Comparison of ENCODE assay signal across 15 cellular contexts in the genomic region with DNA sequence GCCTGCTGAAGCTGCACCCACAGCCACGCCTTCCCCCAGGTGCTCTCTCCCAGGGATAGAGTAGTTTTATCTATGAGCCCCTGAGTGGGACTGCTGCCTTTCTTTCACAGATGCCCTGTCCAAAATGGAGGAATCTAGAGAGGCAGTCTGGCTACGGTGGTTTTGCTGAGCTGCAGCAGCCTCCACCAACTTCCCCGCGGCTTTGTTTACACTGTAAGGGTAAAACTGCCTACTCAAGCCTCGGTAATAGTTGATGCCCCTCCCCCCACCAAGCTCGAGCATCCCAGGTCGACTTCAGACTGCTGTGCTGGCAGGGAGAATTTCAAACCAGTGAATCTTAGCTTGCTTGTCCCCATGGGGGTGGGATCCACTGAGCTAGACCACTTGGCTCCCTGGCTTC.
"Had no signal": no experiment of that assay in that cellular context is flagged by ENCODE, and none has a peak within 500 bp of the region (broad histone marks: within the 10 kb centered on the region; RNA-seq: fewer than 3 reads in every experiment).

No MANE protein-coding gene starts in this region.

- H3K4me1 Mint-ChIP-seq: activated CD4-positive, alpha-beta T cell treated with anti-CD3 and anti-CD28 coated beads for 36 hours; activated naive CD4-positive, alpha-beta T cell treated with anti-CD3 and anti-CD28 coated beads, Interleukin-2, amount 10 ng/mL, durations not matched to agents 7 days and 5 days; naive B cell; stimulated activated effector memory CD8-positive, alpha-beta T cell treated with anti-CD3 and anti-CD28 coated beads, Interleukin-12 subunit alpha, Interleukin-12 subunit beta, amount 100 ng/mL, for 72 hours had no signal

- DNase-seq: activated CD4-positive, alpha-beta memory T cell treated with anti-CD3 and anti-CD28 coated beads for 36 hours; activated CD4-positive, alpha-beta T cell treated with anti-CD3 and anti-CD28 coated beads for 36 hours; activated CD8-positive, alpha-beta memory T cell treated with anti-CD3 and anti-CD28 coated beads, Interleukin-2, amount 10 ng/mL, durations not matched to agents 7 days and 5 days; activated naive CD4-positive, alpha-beta T cell treated with anti-CD3 and anti-CD28 coated beads, Interleukin-2, amount 10 ng/mL, durations not matched to agents 7 days and 5 days; activated T-cell treated with anti-CD3 and anti-CD28 coated beads, Interleukin-2, amount 50 U/mL, for 24 hours; dermis blood vessel endothelial cell; effector memory CD8-positive, alpha-beta T cell; heart left ventricle; islet precursor cell; left lung; mammary epithelial cell; naive B cell; ovary had no signal

- H3K4me1 ChIP-seq: heart left ventricle, left lung had no signal

- H3K36me3 Mint-ChIP-seq: activated CD8-positive, alpha-beta memory T cell treated with anti-CD3 and anti-CD28 coated beads, Interleukin-2, amount 10 ng/mL, durations not matched to agents 7 days and 5 days; activated naive CD4-positive, alpha-beta T cell treated with anti-CD3 and anti-CD28 coated beads, Interleukin-2, amount 10 ng/mL, durations not matched to agents 7 days and 5 days had no signal

- H3K4me3 ChIP-seq: heart left ventricle, left lung, ovary had no signal

- H3K36me3 ChIP-seq: heart left ventricle, left lung, ovary had no signal

- H3K9me3 Mint-ChIP-seq: activated CD4-positive, alpha-beta memory T cell treated with anti-CD3 and anti-CD28 coated beads for 36 hours; activated naive CD4-positive, alpha-beta T cell treated with anti-CD3 and anti-CD28 coated beads, Interleukin-2, amount 10 ng/mL, durations not matched to agents 7 days and 5 days; activated T-cell treated with anti-CD3 and anti-CD28 coated beads, Interleukin-2, amount 50 U/mL, for 24 hours; stimulated activated effector memory CD8-positive, alpha-beta T cell treated with anti-CD3 and anti-CD28 coated beads, Interleukin-12 subunit alpha, Interleukin-12 subunit beta, amount 100 ng/mL, for 72 hours had no signal

- H3K4me3 Mint-ChIP-seq: activated CD4-positive, alpha-beta memory T cell treated with anti-CD3 and anti-CD28 coated beads for 36 hours; activated CD4-positive, alpha-beta T cell treated with anti-CD3 and anti-CD28 coated beads for 36 hours; activated CD8-positive, alpha-beta memory T cell treated with anti-CD3 and anti-CD28 coated beads, Interleukin-2, amount 10 ng/mL, durations not matched to agents 7 days and 5 days; activated naive CD4-positive, alpha-beta T cell treated with anti-CD3 and anti-CD28 coated beads, Interleukin-2, amount 10 ng/mL, durations not matched to agents 7 days and 5 days; activated T-cell treated with anti-CD3 and anti-CD28 coated beads, Interleukin-2, amount 50 U/mL, for 24 hours; effector memory CD8-positive, alpha-beta T cell; naive B cell; stimulated activated effector memory CD8-positive, alpha-beta T cell treated with anti-CD3 and anti-CD28 coated beads, Interleukin-12 subunit alpha, Interleukin-12 subunit beta, amount 100 ng/mL, for 72 hours had no signal

- H3K27ac Mint-ChIP-seq: activated CD4-positive, alpha-beta memory T cell treated with anti-CD3 and anti-CD28 coated beads for 36 hours; activated CD4-positive, alpha-beta T cell treated with anti-CD3 and anti-CD28 coated beads for 36 hours; activated CD8-positive, alpha-beta memory T cell treated with anti-CD3 and anti-CD28 coated beads, Interleukin-2, amount 10 ng/mL, durations not matched to agents 7 days and 5 days; activated naive CD4-positive, alpha-beta T cell treated with anti-CD3 and anti-CD28 coated beads, Interleukin-2, amount 10 ng/mL, durations not matched to agents 7 days and 5 days; activated T-cell treated with anti-CD3 and anti-CD28 coated beads, Interleukin-2, amount 50 U/mL, for 24 hours; effector memory CD8-positive, alpha-beta T cell; naive B cell; stimulated activated effector memory CD8-positive, alpha-beta T cell treated with anti-CD3 and anti-CD28 coated beads, Interleukin-12 subunit alpha, Interleukin-12 subunit beta, amount 100 ng/mL, for 72 hours had no signal

- ATAC-seq: activated CD4-positive, alpha-beta T cell treated with anti-CD3 and anti-CD28 coated beads for 36 hours; activated CD8-positive, alpha-beta memory T cell treated with anti-CD3 and anti-CD28 coated beads, Interleukin-2, amount 10 ng/mL, durations not matched to agents 7 days and 5 days; effector memory CD8-positive, alpha-beta T cell; heart left ventricle; left lung; stimulated activated effector memory CD8-positive, alpha-beta T cell treated with anti-CD3 and anti-CD28 coated beads, Interleukin-12 subunit alpha, Interleukin-12 subunit beta, amount 100 ng/mL, for 72 hours had no signal

- H3K27me3 ChIP-seq: left lung, ovary had no signal

- H3K27ac ChIP-seq: epithelial cell of prostate, heart left ventricle, left lung, ovary had no signal

- H3K27me3 Mint-ChIP-seq: activated naive CD4-positive, alpha-beta T cell treated with anti-CD3 and anti-CD28 coated beads, Interleukin-2, amount 10 ng/mL, durations not matched to agents 7 days and 5 days; activated T-cell treated with anti-CD3 and anti-CD28 coated beads, Interleukin-2, amount 50 U/mL, for 24 hours had no signal

- H3K9me3 ChIP-seq: left lung, ovary had no signal
